In genomic region chr2:47235127-47235526, GRCh38 we compare ENCODE assay signal across 26 cellular contexts.
"Had no signal": no experiment of that assay in that cellular context is flagged by ENCODE, and none has a peak within 500 bp of the region (broad histone marks: within the 10 kb centered on the region; RNA-seq: fewer than 3 reads in every experiment).

No MANE protein-coding gene starts in this region.

- H3K27ac ChIP-seq: left lung, lower lobe of right lung, ovary, right atrium auricular region, skin epidermis, spleen, suprapubic skin, thoracic aorta, tibial artery, upper lobe of right lung had no signal

- H3K4me1 ChIP-seq: left lung, lower lobe of right lung, spleen, upper lobe of right lung had no signal

- H3K9me3 Mint-ChIP-seq: mesothelial cell of epicardium; natural killer cell; stimulated activated effector memory CD8-positive, alpha-beta T cell treated with anti-CD3 and anti-CD28 coated beads, Interleukin-12 subunit alpha, Interleukin-12 subunit beta, amount 100 ng/mL, for 72 hours; stimulated activated naive CD8-positive, alpha-beta T cell treated with anti-CD3 and anti-CD28 coated beads, Interleukin-15, Interleukin-2, amounts not matched to agents 100 ng/mL and 50 ng/mL, for 24 hours had no signal

- H3K36me3 ChIP-seq: left lung, lower lobe of right lung, ovary, right atrium auricular region, spleen, suprapubic skin, thoracic aorta, tibial artery, upper lobe of right lung had no signal

- H3K4me3 Mint-ChIP-seq: mesothelial cell of epicardium; naive B cell; natural killer cell; stimulated activated effector memory CD8-positive, alpha-beta T cell treated with anti-CD3 and anti-CD28 coated beads, Interleukin-12 subunit alpha, Interleukin-12 subunit beta, amount 100 ng/mL, for 72 hours; stimulated activated naive CD8-positive, alpha-beta T cell treated with anti-CD3 and anti-CD28 coated beads, Interleukin-15, Interleukin-2, amounts not matched to agents 100 ng/mL and 50 ng/mL, for 24 hours had no signal

- H3K9me3 ChIP-seq: left lung, lower lobe of right lung, ovary, right atrium auricular region, spleen, suprapubic skin, thoracic aorta, tibial artery, upper lobe of right lung had no signal

- H3K27ac Mint-ChIP-seq: mesothelial cell of epicardium; naive B cell; natural killer cell; progenitor cell of endocrine pancreas; stimulated activated effector memory CD8-positive, alpha-beta T cell treated with anti-CD3 and anti-CD28 coated beads, Interleukin-12 subunit alpha, Interleukin-12 subunit beta, amount 100 ng/mL, for 72 hours; stimulated activated naive CD8-positive, alpha-beta T cell treated with anti-CD3 and anti-CD28 coated beads, Interleukin-15, Interleukin-2, amounts not matched to agents 100 ng/mL and 50 ng/mL, for 24 hours had no signal

- H3K27me3 ChIP-seq: left lung, ovary, right atrium auricular region, spleen, suprapubic skin, tibial artery, upper lobe of right lung had no signal

- ATAC-seq: left cardiac atrium; left lung; lower lobe of right lung; natural killer cell; sciatic nerve; stimulated activated effector memory CD8-positive, alpha-beta T cell treated with anti-CD3 and anti-CD28 coated beads, Interleukin-12 subunit alpha, Interleukin-12 subunit beta, amount 100 ng/mL, for 72 hours; upper lobe of right lung had no signal

- H3K4me1 Mint-ChIP-seq: naive B cell; natural killer cell; stimulated activated effector memory CD8-positive, alpha-beta T cell treated with anti-CD3 and anti-CD28 coated beads, Interleukin-12 subunit alpha, Interleukin-12 subunit beta, amount 100 ng/mL, for 72 hours had no signal

- H3K36me3 Mint-ChIP-seq: mesothelial cell of epicardium; naive B cell; natural killer cell; stimulated activated effector memory CD8-positive, alpha-beta T cell treated with anti-CD3 and anti-CD28 coated beads, Interleukin-12 subunit alpha, Interleukin-12 subunit beta, amount 100 ng/mL, for 72 hours had no signal

- H3K4me3 ChIP-seq: left lung, lower lobe of right lung, ovary, right atrium auricular region, skin epidermis, spleen, suprapubic skin, thoracic aorta, tibial artery, upper lobe of right lung had no signal

- DNase-seq: hippocampal formation; kidney glomerular epithelial cell; left cardiac atrium; left lung; lower lobe of right lung; mammary epithelial cell; naive B cell; natural killer cell; ovary; spleen; stimulated activated CD4-positive, alpha-beta T cell treated with anti-CD3 and anti-CD28 coated beads, Interleukin-4, amount 100 ng/mL, for 24 hours; stimulated activated naive CD4-positive, alpha-beta T cell; tibial artery; trophoblast cell; upper lobe of right lung had no signal

- FAIRE-seq: keratinocyte, urothelium cell line had no signal
